In the genomic region with DNA sequence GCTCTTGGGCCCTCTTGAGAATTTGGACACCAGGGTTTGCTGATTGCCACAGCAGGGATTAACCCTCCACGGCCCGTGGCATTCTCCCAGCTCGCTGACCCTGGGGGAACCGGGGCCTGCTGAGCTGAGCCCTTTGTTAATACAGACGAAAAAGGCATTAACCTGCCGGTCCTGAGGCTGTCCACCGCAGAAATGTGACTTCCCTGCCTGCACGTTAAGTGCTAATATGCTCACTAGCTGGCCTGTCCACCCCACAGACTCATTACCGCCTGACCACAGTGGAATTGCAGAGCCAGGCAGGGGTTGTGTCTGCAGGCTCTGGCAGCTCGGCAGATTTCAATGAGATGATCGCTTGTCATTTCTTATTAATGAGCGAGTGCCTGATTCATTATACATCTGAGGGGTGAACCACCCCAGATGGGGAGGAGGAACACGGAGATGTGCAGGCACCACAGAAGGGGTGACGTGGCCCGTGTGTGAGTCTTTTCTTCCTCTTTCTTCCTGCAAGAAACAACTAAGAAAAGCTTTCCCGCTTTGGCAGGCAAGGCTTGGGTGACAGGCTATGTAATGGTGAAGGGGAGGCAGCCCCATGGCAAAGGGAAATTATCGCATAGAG, we compare ENCODE assay signal across 18 cellular contexts.
DNase-seq lines count a peak whose midpoint lies in the region; TF ChIP-seq lines count a peak whose summit lies in the region.
"Had no signal": no experiment of that assay in that cellular context is flagged by ENCODE, and none has a peak within 500 bp of the region (broad histone marks: within the 10 kb centered on the region; RNA-seq: fewer than 3 reads in every experiment).

No MANE protein-coding gene starts in this region.

- DNase-seq in NOMO-1 treated with DMSO at 0.1 percent for 48 hours (lab: John Stamatoyannopoulos, UW; ENCODE audit: unreplicated experiment) (peak; percentile 1), NOMO-1 (lab: John Stamatoyannopoulos, UW; ENCODE audit: unreplicated experiment in 2 of 2) (no peak), SJSA1 (ENCODE audit: low read depth in 1 of 2, low spot score in 2 of 2) (no peak), fibroblast of the aortic adventitia (ENCODE audit: low read depth) (peak; percentile 52), retina (peak; percentile 79), KBM-7 (no peak)
- no peak for DNase-seq in activated CD4-positive, alpha-beta T cell treated with anti-CD3 and anti-CD28 coated beads for 4 hours
- DNase-seq in stimulated activated CD4-positive, alpha-beta T cell treated with anti-CD3 and anti-CD28 coated beads, Interleukin-2, amount 100 ng/mL, for 48 hours: no peak
- DNase-seq: activated CD8-positive, alpha-beta T cell treated with anti-CD3 and anti-CD28 coated beads, Interleukin-2, amount 10 ng/mL, durations not matched to agents 7 days and 5 days; activated T-cell treated with anti-CD3 and anti-CD28 coated beads, Interleukin-2, amount 50 U/mL, for 4 hours; GDM1; NCI-H2029 treated with DMSO at 0.1 percent for 48 hours; SHP77; WERI-Rb-1 had no signal

- in situ Hi-C loops in KBM-7 (cut with MboI; ENCODE audit: low pct_unique_long_range_greater_than_20kb, low sequenced_read_pairs): no loop called here

- H3K4me1 ChIP-seq in SJSA1 (replicated peaks): peaks cover 68% of the 10 kb centered on the region
- H3K4me1 ChIP-seq: breast epithelium had no signal

- H3K4me3 ChIP-seq in SJSA1: no peak overlapping the region
- no peak overlapping the region for H3K4me3 ChIP-seq in fibroblast of the aortic adventitia (ENCODE audit: low read depth, low read length)
- H3K4me3 ChIP-seq: breast epithelium, GM12878, psoas muscle, thoracic aorta had no signal

- 0 out of 2 replicates have a peak, but pooled peaks cover 4% of the 10 kb centered on the region for H3K36me3 ChIP-seq in SJSA1
- H3K36me3 ChIP-seq: breast epithelium, thoracic aorta, WERI-Rb-1 had no signal

- H3K27ac ChIP-seq in SJSA1: peak overlapping the region; percentile 61; the same call in 1 of the 2 replicates
- H3K27ac ChIP-seq: breast epithelium, psoas muscle, thoracic aorta, WERI-Rb-1 had no signal

- H3K9me3 ChIP-seq in SJSA1 (replicated peaks): no peaks in the 10 kb centered on the region
- H3K9me3 ChIP-seq: breast epithelium, psoas muscle, thoracic aorta had no signal

- TF ChIP-seq CTCF in fibroblast of the aortic adventitia (IDR thresholded peaks at IDR 0.05; ENCODE audit: insufficient read depth, low read length): no peak

- H3K27me3 ChIP-seq in SJSA1 (replicated peaks): no peaks in the 10 kb centered on the region
- H3K27me3 ChIP-seq: breast epithelium had no signal

Comparison
In these comparisons a context has a peak if more than half of its experiments do, and no peak if none do; other contexts are left out.
1. DNase-seq: peak in NOMO-1 treated with DMSO at 0.1 percent for 48 hours (single experiment), fibroblast of the aortic adventitia (single experiment) and retina (single experiment); none in NOMO-1 (0 of 2), SJSA1 (0 of 2), activated CD4-positive, alpha-beta T cell treated with anti-CD3 and anti-CD28 coated beads for 4 hours (0 of 2), stimulated activated CD4-positive, alpha-beta T cell treated with anti-CD3 and anti-CD28 coated beads, Interleukin-2, amount 100 ng/mL, for 48 hours (0 of 2) and KBM-7 (single experiment).